In genomic region chr4:94534401-94535312, GRCh38 we compare ENCODE assay signal across 9 cellular contexts.
DNase-seq lines count a peak whose midpoint lies in the region; ATAC-seq, FAIRE-seq and TF ChIP-seq lines count a peak whose summit lies in the region.
"Had no signal": no experiment of that assay in that cellular context is flagged by ENCODE, and none has a peak within 500 bp of the region (broad histone marks: within the 10 kb centered on the region; RNA-seq: fewer than 3 reads in every experiment).

No MANE protein-coding gene starts in this region.

- H2BK15ac ChIP-seq in H1 (ENCODE audit: low read length) = no peak overlapping the region

- H2BK120ac ChIP-seq in H1 (replicated peaks; ENCODE audit: low read depth, low read length) = no peak overlapping the region

- 0 out of 2 replicates have a peak overlapping the region, but pooled peaks have one; percentile 1 for H2BK12ac ChIP-seq in H1 (ENCODE audit: low read depth, low read length)

- peak overlapping the region; percentile 18 to 52; a peak in 3 of 4 replicates for H3K4me2 ChIP-seq in H1 (ENCODE audit: insufficient read depth in 1 of 2, low read depth in 2 of 2, low read length in 2 of 2)
- H3K4me2 ChIP-seq: BLaER1 had no signal

- no peak overlapping the region for H4K5ac ChIP-seq in H1 (ENCODE audit: insufficient read length, low read depth, low read length)

- TF ChIP-seq EP300 in H1 (IDR thresholded peaks at IDR 0.05; ENCODE audit: borderline replicate concordance in 1 of 2, low read depth in 2 of 2, low read length in 2 of 2) (no peak), sigmoid colon (IDR thresholded peaks at IDR 0.05) (no peak)

- no peaks in the 10 kb centered on the region for H4K20me1 ChIP-seq in H1 (replicated peaks in 1 of 2; ENCODE audit: control insufficient read depth in 1 of 2, insufficient read depth in 2 of 2, low read length in 2 of 2)
- H4K20me1 ChIP-seq: BLaER1 had no signal

- H3K27ac ChIP-seq in H1 (ENCODE audit: low read depth, low read length) (no peak overlapping the region; the same call in 1 of the 2 replicates), sigmoid colon (peak overlapping the region; percentile 17 to 62 (median 38))
- H3K27ac ChIP-seq: BLaER1 had no signal

- FAIRE-seq in H1 (lab: Jason Lieb, UNC) = no peak

- H3K36me3 ChIP-seq in H1 (ENCODE audit: control insufficient read depth in 2 of 4, insufficient read depth in 4 of 4, low read length in 3 of 4) (no peaks in the 10 kb centered on the region), sigmoid colon (no peaks in the 10 kb centered on the region)
- H3K36me3 ChIP-seq: BLaER1 had no signal

- H3K56ac ChIP-seq in H1 (replicated peaks; ENCODE audit: insufficient read length, low read depth, low read length) = no peak overlapping the region

- no peak for TF ChIP-seq RAD21 in H1 (IDR thresholded peaks at IDR 0.05 in 1 of 2, conservative IDR thresholded peaks at IDR 0.05 in 1 of 2; ENCODE audit: low read depth in 2 of 2, low read length in 2 of 2)

- H3K4me3 ChIP-seq in H1 (ENCODE audit: extremely low read depth in 1 of 4, insufficient read depth in 2 of 4, low read depth in 3 of 4, low read length in 4 of 4) = peak overlapping the region in 1 of 4 experiments; percentile 46; a peak in 2 of 8 replicates
- no peak overlapping the region for H3K4me3 ChIP-seq in sigmoid colon
- H3K4me3 ChIP-seq: BLaER1 had no signal

- DNase-seq in Ammon's horn (ENCODE audit: low spot score) (peak; percentile 14), H1 (ENCODE audit: low read depth in 1 of 2, low spot score in 2 of 2) (no peak), sigmoid colon (no peak), NCI-H2029 treated with DMSO at 0.1 percent for 48 hours (lab: John Stamatoyannopoulos, UW) (no peak), NCI-H187 (lab: John Stamatoyannopoulos, UW) (no peak), posterior cingulate gyrus (no peak)

- no peaks in the 10 kb centered on the region for H3K9me3 ChIP-seq in H1 (ENCODE audit: insufficient read depth in 2 of 2, low read depth in 1 of 2, low read length in 1 of 2)
- no peaks in the 10 kb centered on the region for H3K9me3 ChIP-seq in sigmoid colon
- H3K9me3 ChIP-seq: BLaER1 had no signal

- H3K23me2 ChIP-seq in H1 (ENCODE audit: low read depth, low read length) = no peaks in the 10 kb centered on the region

- no peak overlapping the region for H4K91ac ChIP-seq in H1 (replicated peaks; ENCODE audit: insufficient read length, low read length)

- ATAC-seq in GM21360 (IDR thresholded peaks at IDR 0.05; ENCODE audit: unreplicated experiment) (peak; percentile 98), HG03469 (IDR thresholded peaks at IDR 0.05; ENCODE audit: unreplicated experiment) (peak; percentile 87)

- no peak overlapping the region for H3K14ac ChIP-seq in H1 (ENCODE audit: insufficient read length)

- CTCF ChIA-PET in H1 (lab: Charles Lee; ENCODE audit: partially characterized antibody) = no interaction called here

- peaks cover 0 to 9% of the 10 kb centered on the region in 2 experiments; a peak in 2 of 4 replicates for H3K79me2 ChIP-seq in H1 (ENCODE audit: control insufficient read depth in 1 of 2, insufficient read depth in 2 of 2, low read length in 2 of 2)

- H3K9ac ChIP-seq in H1 (replicated peaks in 1 of 4; ENCODE audit: extremely low read depth in 1 of 4, low read depth in 3 of 4, low read length in 3 of 4) = peak overlapping the region in 1 of 4 experiments; percentile 13; a peak in 1 of 7 replicates
- H3K9ac ChIP-seq: BLaER1 had no signal

- WGBS in H1 (ENCODE audit: extremely low coverage in 1 of 2, insufficient coverage in 1 of 2, insufficient read length in 1 of 2, insufficient replicate concordance in 2 of 2, low coverage in 1 of 2, low lambda C conversion rate in 2 of 2, missing lambda C conversion rate in 1 of 2), 2 experiments = 14% methylated on average over 5 of the region's 5 CpGs; no CpG with 5 or more reads in 1 of the 2 experiments
- WGBS in sigmoid colon, 2 donors = 28 to 48% methylated on average over 5 of the region's 5 CpGs

- H3K27me3 ChIP-seq in H1 (replicated peaks in 1 of 4; ENCODE audit: control insufficient read depth in 3 of 4, extremely low read depth in 1 of 4, insufficient read depth in 3 of 4, low read length in 3 of 4) (no peaks in the 10 kb centered on the region), sigmoid colon (no peaks in the 10 kb centered on the region)
- H3K27me3 ChIP-seq: BLaER1 had no signal

- peak overlapping the region; percentile 35; the same call in 1 of the 2 replicates for H2BK5ac ChIP-seq in H1 (ENCODE audit: low read depth, low read length)

- no peak overlapping the region for H3K23ac ChIP-seq in H1 (ENCODE audit: insufficient read length)

- H2AFZ ChIP-seq in H1 (ENCODE audit: low read length) = no peak overlapping the region

- TF ChIP-seq CTCF in H1 (IDR thresholded peaks at IDR 0.05; ENCODE audit: control extremely low read depth in 1 of 3, insufficient read depth in 1 of 3, low read depth in 1 of 3, low read length in 3 of 3) (no peak), sigmoid colon (IDR thresholded peaks at IDR 0.05) (no peak)

- POLR2A ChIA-PET in H1 (lab: Charles Lee; ENCODE audit: partially characterized antibody) = no interaction called here

- intact Hi-C loops in sigmoid colon (cut with DNase I) = no loop called here
- intact Hi-C loops in posterior cingulate gyrus (cut with DNase I) = no loop called here

- H2BK20ac ChIP-seq in H1 (ENCODE audit: low read length) = no peak overlapping the region

- no peaks in the 10 kb centered on the region for H3K79me1 ChIP-seq in H1 (ENCODE audit: low read depth, low read length)

- H4K8ac ChIP-seq in H1 (ENCODE audit: extremely low read depth, insufficient read depth, low read length) = no peak overlapping the region

- peaks cover 0 to 28% (median 16%) of the 10 kb centered on the region in 4 experiments; a peak in 5 of 7 replicates for H3K4me1 ChIP-seq in H1 (replicated peaks in 1 of 4; ENCODE audit: control insufficient read depth in 3 of 4, insufficient read depth in 4 of 4, low read length in 3 of 4)
- peaks cover 0 to 82% (median 74%) of the 10 kb centered on the region in 4 donors for H3K4me1 ChIP-seq in sigmoid colon
- H3K4me1 ChIP-seq: BLaER1 had no signal

- peak overlapping the region; percentile 65; the same call in 1 of the 2 replicates for H3K18ac ChIP-seq in H1 (ENCODE audit: extremely low read depth, low read length)

- no peak overlapping the region for H2AK5ac ChIP-seq in H1 (ENCODE audit: low read depth, low read length)

- H3K4ac ChIP-seq in H1 (replicated peaks; ENCODE audit: insufficient read length, low read depth, low read length) = no peak overlapping the region

- no peak for TF ChIP-seq POLR2A in H1 (IDR thresholded peaks at IDR 0.05; ENCODE audit: control extremely low read depth in 1 of 2, low read depth in 2 of 2, low read length in 2 of 2)
- TF ChIP-seq POLR2A in sigmoid colon (IDR thresholded peaks at IDR 0.05) = no peak

TF ChIP-seq in H1, 55 proteins besides CTCF, POLR2A, EP300 and RAD21:
- TF ChIP-seq POLR2AphosphoS5 (IDR thresholded peaks at IDR 0.05; ENCODE audit: low read depth, low read length) = no peak
- TF ChIP-seq, protein P1, sequence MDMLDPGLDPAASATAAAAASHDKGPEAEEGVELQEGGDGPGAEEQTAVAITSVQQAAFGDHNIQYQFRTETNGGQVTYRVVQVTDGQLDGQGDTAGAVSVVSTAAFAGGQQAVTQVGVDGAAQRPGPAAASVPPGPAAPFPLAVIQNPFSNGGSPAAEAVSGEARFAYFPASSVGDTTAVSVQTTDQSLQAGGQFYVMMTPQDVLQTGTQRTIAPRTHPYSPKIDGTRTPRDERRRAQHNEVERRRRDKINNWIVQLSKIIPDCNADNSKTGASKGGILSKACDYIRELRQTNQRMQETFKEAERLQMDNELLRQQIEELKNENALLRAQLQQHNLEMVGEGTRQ (IDR thresholded peaks at IDR 0.05; ENCODE audit: low read length) = no peak
